ENCODE assay signal across 8 cellular contexts in the genomic region with DNA sequence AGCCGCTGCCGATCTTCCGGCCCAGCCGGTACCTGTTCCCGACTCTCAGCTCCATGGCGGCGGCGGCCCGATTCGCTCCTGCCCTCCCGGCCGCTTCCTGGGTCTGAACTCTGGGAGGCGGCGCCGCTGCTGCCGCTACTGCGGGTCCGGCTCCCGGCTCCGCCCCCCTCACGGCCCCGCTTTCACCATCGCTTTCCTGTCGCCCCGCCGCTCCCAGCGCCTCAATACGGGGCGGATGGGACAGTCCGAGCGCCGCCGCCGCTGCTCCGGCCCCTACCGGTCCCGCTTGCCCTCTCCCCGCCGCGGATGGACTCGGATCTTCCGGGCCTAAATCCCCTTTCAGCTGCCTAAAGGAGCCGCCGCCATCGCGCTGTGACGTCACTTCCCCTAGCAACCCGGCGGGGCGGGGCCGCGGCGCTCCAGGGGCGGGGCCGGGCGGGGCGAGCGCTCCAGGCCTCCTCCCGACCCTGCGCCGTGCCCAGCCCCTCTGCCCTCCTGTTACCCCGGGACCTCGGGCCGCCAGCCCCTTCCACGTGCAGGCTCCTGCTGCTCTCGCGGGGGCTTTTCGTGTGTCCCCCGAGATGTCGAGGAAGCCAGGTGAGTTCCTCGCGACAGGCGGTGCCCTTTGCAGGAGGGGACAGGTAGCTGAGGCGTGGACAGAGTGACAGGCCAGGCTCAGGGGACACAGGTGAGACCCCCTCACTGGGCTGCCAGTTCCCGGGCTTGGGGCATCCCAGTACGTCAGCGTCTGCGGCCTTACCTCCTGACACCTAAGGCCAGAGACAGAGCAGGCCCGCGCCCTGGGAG. TPM values are rescaled to one million over a fixed set of nuclear protein-coding genes. Genes with fewer than 3 reads are reported as not detected.
DNase-seq lines count a peak whose midpoint lies in the region; ATAC-seq and TF ChIP-seq lines count a peak whose summit lies in the region.

A gene (minus strand): TSS at position 374 of the 807 bp plus-strand sequence. CDS start 319 bp downstream, at position 55.

- 2% methylated on average over 60 of the region's 80 CpGs for WGBS in prostate gland

- TF ChIP-seq CTCF in GM12875 (IDR thresholded peaks at IDR 0.05; ENCODE audit: borderline replicate concordance, insufficient read depth, low read depth, low read length) = no peak
- TF ChIP-seq CTCF in left ventricle myocardium inferior (IDR thresholded peaks at IDR 0.05; ENCODE audit: borderline replicate concordance) = no peak
- TF ChIP-seq CTCF in prostate gland (IDR thresholded peaks at IDR 0.05) = peak in 1 of 4 experiments; percentile 24
- TF ChIP-seq CTCF in upper lobe of right lung (IDR thresholded peaks at IDR 0.05) = no peak

- H3K36me3 ChIP-seq in left ventricle myocardium inferior (peaks cover 21% of the 10 kb centered on the region), prostate gland (no peaks in the 10 kb centered on the region), upper lobe of right lung (peaks cover 35% of the 10 kb centered on the region)

- peak; percentile 65 for ATAC-seq in HG02840 (IDR thresholded peaks at IDR 0.05; ENCODE audit: low FRiP score, unreplicated experiment)
- peak; percentile 90 for ATAC-seq in upper lobe of right lung

- intact Hi-C loops in left ventricle myocardium inferior (cut with micrococcal nuclease) = no loop called here
- intact Hi-C loops in prostate gland (cut with DNase I) = no loop called here
- intact Hi-C loops in upper lobe of right lung (cut with DNase I) = no loop called here

- H3K27ac ChIP-seq in left ventricle myocardium inferior (replicated peaks) = peak within 1 kb of the TSS; percentile 98
- H3K27ac ChIP-seq in prostate gland = peak within 1 kb of the TSS; percentile 98 to 99
- peak within 1 kb of the TSS; percentile 97 for H3K27ac ChIP-seq in upper lobe of right lung

- H3K4me3 ChIP-seq in GM12875 (ENCODE audit: low read depth, low read length) (peak within 1 kb of the TSS; percentile 66), left ventricle myocardium inferior (peak within 1 kb of the TSS; percentile 98), prostate gland (peak within 1 kb of the TSS; percentile 89 to 98), upper lobe of right lung (peak within 1 kb of the TSS; percentile 83)

- H3K27me3 ChIP-seq in left ventricle myocardium inferior (ENCODE audit: low read depth) = no peaks in the 10 kb centered on the region
- no peaks in the 10 kb centered on the region for H3K27me3 ChIP-seq in prostate gland (replicated peaks; ENCODE audit: insufficient read depth)
- no peaks in the 10 kb centered on the region for H3K27me3 ChIP-seq in upper lobe of right lung

- TF ChIP-seq POLR2A in prostate gland (IDR thresholded peaks at IDR 0.05) = peak; percentile 75

- H3K4me1 ChIP-seq in left ventricle myocardium inferior (peaks cover 60% of the 10 kb centered on the region), prostate gland (replicated peaks) (peaks cover 27% of the 10 kb centered on the region), upper lobe of right lung (peaks cover 44% of the 10 kb centered on the region)

- H3K9me3 ChIP-seq in left ventricle myocardium inferior (replicated peaks) (no peaks in the 10 kb centered on the region), prostate gland (no peaks in the 10 kb centered on the region), upper lobe of right lung (no peaks in the 10 kb centered on the region)

- DNase-seq in NCI-H1694 treated with DMSO at 0.1 percent for 48 hours (lab: John Stamatoyannopoulos, UW) (peak; percentile 90), T-helper 2 cell (peak; percentile 83 to 94 (median 88)), amniotic stem cell (lab: John Stamatoyannopoulos, UW) (peak; percentile 79), left ventricle myocardium inferior (peak; percentile 93), prostate gland (ENCODE audit: low spot score) (peak; percentile 90), upper lobe of right lung (peak; percentile 96)

RNA-seq across cellular contexts. Expression of the gene that starts here (rescaled TPM):
- total RNA-seq in left ventricle myocardium inferior (61.8 TPM), prostate gland (100 to 1,000 TPM in 1 of 2 donors, 10 to 100 TPM in 1; 80.3 to 155 TPM), upper lobe of right lung (150 TPM)

Comparison
In these comparisons a context has a peak if more than half of its experiments do, and no peak if none do; other contexts are left out.
1. Peak in every context shown above with its lines: DNase-seq, ATAC-seq, H3K4me3 ChIP-seq and H3K27ac ChIP-seq.